ENCODE assay signal across 30 cellular contexts in genomic region chr10:43965918-43966570, GRCh38.
DNase-seq lines count a peak whose midpoint lies in the region; ATAC-seq, FAIRE-seq and TF ChIP-seq lines count a peak whose summit lies in the region.
"Had no signal": no experiment of that assay in that cellular context is flagged by ENCODE, and none has a peak within 500 bp of the region (broad histone marks: within the 10 kb centered on the region; RNA-seq: fewer than 3 reads in every experiment).

No MANE protein-coding gene starts in this region.

- H3K27me3 Mint-ChIP-seq in nephron progenitor cell (ENCODE audit: low read depth, poor library complexity) = peaks cover 18% of the 10 kb centered on the region

- no peak overlapping the region for H3K4me3 ChIP-seq in left ventricle myocardium inferior
- H3K4me3 ChIP-seq in coronary artery = no peak overlapping the region
- H3K4me3 ChIP-seq: lower lobe of right lung, sigmoid colon had no signal

- no peaks in the 10 kb centered on the region for H3K27me3 ChIP-seq in left ventricle myocardium inferior (ENCODE audit: low read depth)
- H3K27me3 ChIP-seq: sigmoid colon had no signal

- intact Hi-C loops in left ventricle myocardium inferior (cut with micrococcal nuclease) (no loop called here), cardiac septum (cut with DNase I) (no loop called here)

- no peak overlapping the region for H3K4me3 Mint-ChIP-seq in nephron progenitor cell
- H3K4me3 Mint-ChIP-seq: activated naive CD4-positive, alpha-beta T cell treated with anti-CD3 and anti-CD28 coated beads, Interleukin-2, amount 10 ng/mL, durations not matched to agents 7 days and 5 days; activated T-helper 1 cell treated with anti-CD3 and anti-CD28 coated beads, Interleukin-12 subunit alpha, Interleukin-12 subunit beta, Interleukin-2, Interleukin-4 antibody, amounts not matched to agents 30 ng/mL and 10 ng/mL and 1 ng/mL, durations not matched to agents 14 hours and 24 hours and 36 hours; CD8-positive, alpha-beta T cell; dendritic cell treated with granulocyte-macrophage colony-stimulating factor and Interleukin-4, amounts not matched to agents 40 ng/mL and 50 ng/mL, for 4 days; neural crest cell had no signal

- H3K36me3 Mint-ChIP-seq in nephron progenitor cell (ENCODE audit: low read depth) = no peaks in the 10 kb centered on the region
- H3K36me3 Mint-ChIP-seq: activated naive CD4-positive, alpha-beta T cell treated with anti-CD3 and anti-CD28 coated beads, Interleukin-2, amount 10 ng/mL, durations not matched to agents 7 days and 5 days; CD8-positive, alpha-beta T cell had no signal

- peak overlapping the region; percentile 55 for H3K27ac Mint-ChIP-seq in nephron progenitor cell
- H3K27ac Mint-ChIP-seq: activated naive CD4-positive, alpha-beta T cell treated with anti-CD3 and anti-CD28 coated beads, Interleukin-2, amount 10 ng/mL, durations not matched to agents 7 days and 5 days; activated T-helper 1 cell treated with anti-CD3 and anti-CD28 coated beads, Interleukin-12 subunit alpha, Interleukin-12 subunit beta, Interleukin-2, Interleukin-4 antibody, amounts not matched to agents 30 ng/mL and 10 ng/mL and 1 ng/mL, durations not matched to agents 14 hours and 24 hours and 36 hours; CD8-positive, alpha-beta T cell; dendritic cell treated with granulocyte-macrophage colony-stimulating factor and Interleukin-4, amounts not matched to agents 40 ng/mL and 50 ng/mL, for 4 days had no signal

- TF ChIP-seq CTCF in left ventricle myocardium inferior (IDR thresholded peaks at IDR 0.05; ENCODE audit: borderline replicate concordance) (no peak), coronary artery (IDR thresholded peaks at IDR 0.05) (no peak), nephron progenitor cell (IDR thresholded peaks at IDR 0.05) (no peak)

- DNase-seq in left ventricle myocardium inferior (no peak), cardiac septum (ENCODE audit: low spot score) (no peak), coronary artery (ENCODE audit: low spot score) (peak; percentile 61), nephron progenitor cell (no peak), urothelium cell line (ENCODE audit: low spot score) (no peak), NCI-H524 treated with DMSO at 0.1 percent for 48 hours (lab: John Stamatoyannopoulos, UW) (no peak)
- DNase-seq in stimulated activated CD4-positive, alpha-beta T cell treated with anti-CD3 and anti-CD28 coated beads, Interleukin-1b, Interleukin-23, amount 100 ng/mL, for 48 hours = no peak
- DNase-seq: activated CD4-positive, alpha-beta T cell treated with anti-CD3 and anti-CD28 coated beads, Interleukin-2, amount 50 U/mL, for 4 hours; activated CD4-positive, CD25-positive, alpha-beta regulatory T cell; activated naive CD4-positive, alpha-beta T cell treated with anti-CD3 and anti-CD28 coated beads, Interleukin-2, amount 10 ng/mL, durations not matched to agents 7 days and 5 days; AML-193; caudate nucleus; H7; lower lobe of right lung; NCI-H2081 treated with DMSO at 0.1 percent for 48 hours; NCI-H226; NCI-H748 treated with DMSO at 0.1 percent for 48 hours; posterior cingulate gyrus; sigmoid colon; stimulated activated CD4-positive, alpha-beta T cell treated with anti-CD3 and anti-CD28 coated beads, Interleukin-15, amount 100 ng/mL, for 24 hours; stimulated activated naive CD4-positive, alpha-beta T cell treated with Interleukin-2 at 50 U/mL for 16 hours; T-helper 1 cell had no signal

- H3K4me1 ChIP-seq in left ventricle myocardium inferior = peaks cover 31% of the 10 kb centered on the region

- H3K9me3 ChIP-seq in left ventricle myocardium inferior (replicated peaks) = no peaks in the 10 kb centered on the region
- H3K9me3 ChIP-seq: lower lobe of right lung, sigmoid colon had no signal

- H3K27ac ChIP-seq in left ventricle myocardium inferior (replicated peaks) (peak overlapping the region; percentile 88), coronary artery (peak overlapping the region; percentile 39 to 76)

- FAIRE-seq in urothelium cell line (lab: Jason Lieb, UNC) = peak; percentile 23
- FAIRE-seq: A204.1, endometrium, keratinocyte had no signal

- H3K4me1 Mint-ChIP-seq in nephron progenitor cell = peaks cover 60% of the 10 kb centered on the region
- H3K4me1 Mint-ChIP-seq: neural crest cell had no signal

- no peak for ATAC-seq in GM19324 (IDR thresholded peaks at IDR 0.05; ENCODE audit: low FRiP score, unreplicated experiment)
- ATAC-seq: CD8-positive, alpha-beta T cell; lower lobe of right lung had no signal

- no peaks in the 10 kb centered on the region for H3K36me3 ChIP-seq in left ventricle myocardium inferior
- H3K36me3 ChIP-seq: lower lobe of right lung, sigmoid colon had no signal

- no peaks in the 10 kb centered on the region for H3K9me3 Mint-ChIP-seq in nephron progenitor cell
- H3K9me3 Mint-ChIP-seq: activated naive CD4-positive, alpha-beta T cell treated with anti-CD3 and anti-CD28 coated beads, Interleukin-2, amount 10 ng/mL, durations not matched to agents 7 days and 5 days; activated T-helper 1 cell treated with anti-CD3 and anti-CD28 coated beads, Interleukin-12 subunit alpha, Interleukin-12 subunit beta, Interleukin-2, Interleukin-4 antibody, amounts not matched to agents 30 ng/mL and 10 ng/mL and 1 ng/mL, durations not matched to agents 14 hours and 24 hours and 36 hours; CD8-positive, alpha-beta T cell; dendritic cell treated with granulocyte-macrophage colony-stimulating factor and Interleukin-4, amounts not matched to agents 40 ng/mL and 50 ng/mL, for 4 days; neural crest cell had no signal
